In genomic region chr4:145804134-145804533, GRCh38 we compare ENCODE assay signal across 9 cellular contexts.
A peak's percentile ranks its signal among the peaks of the same experiment; 100 is the strongest.
DNase-seq lines count a peak whose midpoint lies in the region; ATAC-seq and TF ChIP-seq lines count a peak whose summit lies in the region.
"Had no signal": no experiment of that assay in that cellular context is flagged by ENCODE, and none has a peak within 500 bp of the region (broad histone marks: within the 10 kb centered on the region; RNA-seq: fewer than 3 reads in every experiment).

No MANE protein-coding gene starts in this region.

- peaks cover 5% of the 10 kb centered on the region for H3K27me3 Mint-ChIP-seq in GM23338 (ENCODE audit: insufficient read depth, low read depth, poor library complexity)
- no peaks in the 10 kb centered on the region for H3K27me3 Mint-ChIP-seq in WTC11 (ENCODE audit: low read depth)

- POLR2A ChIA-PET in WTC11 (lab: Charles Lee) = interaction anchor here (0.6 kb wide), 1 partner anchor 231 kb away, joined by 3 read pairs; no protein-coding TSS in a partner anchor

- H3K4me3 Mint-ChIP-seq in GM23338 = no peak overlapping the region
- no peak overlapping the region for H3K4me3 Mint-ChIP-seq in WTC11

- H3K27me3 ChIP-seq in GM23338 (ENCODE audit: insufficient read depth) (no peaks in the 10 kb centered on the region), foreskin keratinocyte (no peaks in the 10 kb centered on the region), vagina (no peaks in the 10 kb centered on the region)

- H3K4me3 ChIP-seq in GM23338 = no peak overlapping the region
- H3K4me3 ChIP-seq in vagina = no peak overlapping the region

- H3K36me3 Mint-ChIP-seq in GM23338 (ENCODE audit: low read depth) (peaks cover 28% of the 10 kb centered on the region), WTC11 (peaks cover 22% of the 10 kb centered on the region)

- CTCF ChIA-PET in WTC11 (lab: Charles Lee) = no interaction called here

- H3K4me1 Mint-ChIP-seq in GM23338 (peaks cover 31% of the 10 kb centered on the region), WTC11 (peaks cover 51% of the 10 kb centered on the region)

- H3K27ac ChIP-seq in GM23338 (ENCODE audit: low read depth) (no peak overlapping the region; the same call in 1 of the 2 replicates), foreskin keratinocyte (peak overlapping the region; percentile 75), vagina (no peak overlapping the region)

- DNase-seq in GM23338 (ENCODE audit: low spot score) = no peak
- DNase-seq in WTC11 (ENCODE audit: low spot score) = no peak
- peak; percentile 89 to 96 for DNase-seq in foreskin keratinocyte
- DNase-seq in renal cortical epithelial cell (ENCODE audit: low read depth) = peak; percentile 87
- DNase-seq in vagina (ENCODE audit: extremely low spot score in 2 of 2) = no peak
- no peak for DNase-seq in UCSD-AML1 (lab: John Stamatoyannopoulos, UW; ENCODE audit: unreplicated experiment)
- no peak for DNase-seq in activated CD4-positive, alpha-beta T cell treated with anti-CD3 and anti-CD28 coated beads for 1 hour
- DNase-seq: NCI-H1048 had no signal

- H3K36me3 ChIP-seq in GM23338 (ENCODE audit: insufficient read depth) (no peaks in the 10 kb centered on the region), vagina (no peaks in the 10 kb centered on the region)

- H2AFZ ChIP-seq in GM23338 = no peak overlapping the region

- TF ChIP-seq CTCF in GM23338 (conservative IDR thresholded peaks at IDR 0.05; ENCODE audit: low read depth in 2 of 2) = no peak
- no peak for TF ChIP-seq CTCF in WTC11 (IDR thresholded peaks at IDR 0.05)
- no peak for TF ChIP-seq CTCF in foreskin keratinocyte (conservative IDR thresholded peaks at IDR 0.05)
- TF ChIP-seq CTCF in vagina (IDR thresholded peaks at IDR 0.05) = no peak

- peak overlapping the region; percentile 22 for H3K27ac Mint-ChIP-seq in GM23338
- H3K27ac Mint-ChIP-seq in WTC11 = peak overlapping the region; percentile 12

- H3K9me3 Mint-ChIP-seq in GM23338 = no peaks in the 10 kb centered on the region; the same call in 2 of the 3 replicates
- peaks cover 4% of the 10 kb centered on the region for H3K9me3 Mint-ChIP-seq in WTC11

- intact Hi-C loops in vagina (cut with DNase I) = no loop called here

- H3K4me1 ChIP-seq in GM23338 (ENCODE audit: insufficient read depth) = peaks cover 22% of the 10 kb centered on the region
- H3K4me1 ChIP-seq in foreskin keratinocyte = peaks cover 31% of the 10 kb centered on the region
- H3K4me1 ChIP-seq in vagina = peaks cover 6% of the 10 kb centered on the region

- no peaks in the 10 kb centered on the region for H4K20me1 ChIP-seq in GM23338 (replicated peaks; ENCODE audit: insufficient read depth)

- no peaks in the 10 kb centered on the region for H3K9me2 ChIP-seq in GM23338 (ENCODE audit: insufficient read depth)

- no peak for ATAC-seq in GM23338
- ATAC-seq in WTC11 = no peak
- ATAC-seq in foreskin keratinocyte = peak; percentile 48
- no peak for ATAC-seq in GM21367 (IDR thresholded peaks at IDR 0.05; ENCODE audit: unreplicated experiment)

- TF ChIP-seq POLR2A in vagina (IDR thresholded peaks at IDR 0.05) = no peak

- no peak overlapping the region for H3K4me2 ChIP-seq in GM23338

- no peaks in the 10 kb centered on the region for H3K9me3 ChIP-seq in vagina

- 0 out of 2 replicates have a peak, but pooled peaks cover 3% of the 10 kb centered on the region for H3F3A ChIP-seq in GM23338 (replicated peaks; ENCODE audit: low read depth)

- no peaks in the 10 kb centered on the region for H3K79me2 ChIP-seq in GM23338 (replicated peaks; ENCODE audit: insufficient read depth)

TF ChIP-seq in GM23338, 12 proteins besides CTCF, POLR2A, EP300 and RAD21 (continues in another document):
- TF ChIP-seq STAT1 (IDR thresholded peaks at IDR 0.05; ENCODE audit: unreplicated experiment) (no peak), ETS1 (IDR thresholded peaks at IDR 0.05) (no peak), CREB1 (CRISPR knock-in tag; IDR thresholded peaks at IDR 0.05; ENCODE audit: low read depth) (no peak)

TF ChIP-seq in WTC11, 78 proteins besides CTCF, POLR2A, EP300 and RAD21:
- no peak for TF ChIP-seq ELF4 (CRISPR knock-in tag; IDR thresholded peaks at IDR 0.05; ENCODE audit: low read depth)
- no peak for TF ChIP-seq ARID4B (CRISPR knock-in tag; IDR thresholded peaks at IDR 0.05; ENCODE audit: borderline replicate concordance)
- TF ChIP-seq USF2 (CRISPR knock-in tag; IDR thresholded peaks at IDR 0.05) = no peak
- 0 out of 2 replicates have a peak, but pooled peaks have one; percentile 24 for TF ChIP-seq GABPB1 (CRISPR knock-in tag; IDR thresholded peaks at IDR 0.05)
- TF ChIP-seq MAX (CRISPR knock-in tag; IDR thresholded peaks at IDR 0.05) = no peak

Comparison
In these comparisons a context has a peak if more than half of its experiments do, and no peak if none do; other contexts are left out.
1. DNase-seq: peak in foreskin keratinocyte (2 of 2) and renal cortical epithelial cell (single experiment); none in GM23338 (single experiment), WTC11 (single experiment), vagina (0 of 2), UCSD-AML1 (single experiment) and activated CD4-positive, alpha-beta T cell treated with anti-CD3 and anti-CD28 coated beads for 1 hour (single experiment).